14 cellular contexts compared by ENCODE assay signal in genomic region chr1:109993885-109994284, GRCh38. TPM values are rescaled to one million over a fixed set of nuclear protein-coding genes. Genes with fewer than 3 reads are reported as not detected.
DNase-seq lines count a peak whose midpoint lies in the region; ATAC-seq lines count a peak whose summit lies in the region.
"Had no signal": no experiment of that assay in that cellular context is flagged by ENCODE, and none has a peak within 500 bp of the region (broad histone marks: within the 10 kb centered on the region; RNA-seq: fewer than 3 reads in every experiment).

No MANE protein-coding gene starts in this region.

- DNase-seq in DMS 273 (lab: John Stamatoyannopoulos, UW; ENCODE audit: unreplicated experiment) (peak; percentile 77), NCI-H446 (lab: John Stamatoyannopoulos, UW) (peak; percentile 46 to 71), cerebellum (ENCODE audit: low spot score) (peak; percentile 47), midbrain (lab: John Stamatoyannopoulos, UW) (peak; percentile 42), H7 (no peak)
- no peak for DNase-seq in activated CD8-positive, alpha-beta memory T cell treated with anti-CD3 and anti-CD28 coated beads for 24 hours
- no peak for DNase-seq in activated CD4-positive, alpha-beta T cell treated with anti-CD3 and anti-CD28 coated beads, Interleukin-2, amount 50 U/mL, for 1 hour
- DNase-seq: activated CD8-positive, alpha-beta T cell treated with anti-CD3 and anti-CD28 coated beads, Interleukin-2, amount 10 ng/mL, durations not matched to agents 7 days and 5 days; Calu3; NCI-H2107; RPMI8226; stimulated activated CD8-positive, alpha-beta memory T cell treated with anti-CD3 and anti-CD28 coated beads, Interleukin-4, amount 100 ng/mL, for 48 hours had no signal

- no peaks in the 10 kb centered on the region for H3K27me3 ChIP-seq in H7 (ENCODE audit: control insufficient read depth, insufficient read depth, low read length)
- H3K27me3 ChIP-seq: cardiac muscle cell had no signal

- no peaks in the 10 kb centered on the region for H3K36me3 ChIP-seq in H7 (replicated peaks; ENCODE audit: control insufficient read depth, insufficient read depth, low read length)

- no peak overlapping the region for H3K4me3 ChIP-seq in H7 (ENCODE audit: insufficient read depth, low read depth, low read length)
- H3K4me3 ChIP-seq: cardiac muscle cell had no signal

- ATAC-seq in HG03565 (IDR thresholded peaks at IDR 0.05; ENCODE audit: unreplicated experiment) = no peak
- ATAC-seq: activated CD8-positive, alpha-beta T cell treated with anti-CD3 and anti-CD28 coated beads, Interleukin-2, amount 10 ng/mL, durations not matched to agents 7 days and 5 days had no signal

RNA-seq across cellular contexts. Expression of gene AHCYL1, which starts 9.3 kb away (rescaled TPM):
- total RNA-seq in cerebellum = 39.6 TPM
- total RNA-seq in H7 (2014; rRNA removed; shearing (Covaris generic)) = 49.1 and 54.3 TPM in 2 replicates

RNA-seq across cellular contexts. Expression of gene STRIP1, which starts 40.5 kb away (rescaled TPM):
- total RNA-seq in cerebellum = 112 TPM
- total RNA-seq in H7 (2014; rRNA removed; shearing (Covaris generic)) = 55.6 and 65.8 TPM in 2 replicates

Comparison
In these comparisons a context has a peak if more than half of its experiments do, and no peak if none do; other contexts are left out.
1. DNase-seq: peak in DMS 273 (single experiment), NCI-H446 (2 of 2), cerebellum (single experiment) and midbrain (single experiment); none in H7 (single experiment), activated CD8-positive, alpha-beta memory T cell treated with anti-CD3 and anti-CD28 coated beads for 24 hours (single experiment) and activated CD4-positive, alpha-beta T cell treated with anti-CD3 and anti-CD28 coated beads, Interleukin-2, amount 50 U/mL, for 1 hour (single experiment).